Comparison of ENCODE assay signal across 1 cellular context in genomic region chr15:87649175-87649574, GRCh38.
TF ChIP-seq lines count a peak whose summit lies in the region.

No MANE protein-coding gene starts in this region.

TF ChIP-seq in SK-N-SH, 30 proteins besides CTCF, POLR2A, EP300 and RAD21 (continued from another document):
- no peak for TF ChIP-seq NRF1 (IDR thresholded peaks at IDR 0.05; ENCODE audit: low read depth, low read length)
- no peak for TF ChIP-seq CHD2 (IDR thresholded peaks at IDR 0.05; ENCODE audit: low read length, partially characterized antibody)
- no peak for TF ChIP-seq RXRA (IDR thresholded peaks at IDR 0.05; ENCODE audit: borderline replicate concordance, low read depth)
- no peak for TF ChIP-seq IRF3 (IDR thresholded peaks at IDR 0.05; ENCODE audit: low read depth, low read length)
- no peak for TF ChIP-seq ELF1 (IDR thresholded peaks at IDR 0.05)
- TF ChIP-seq YY1 (IDR thresholded peaks at IDR 0.05; ENCODE audit: low read depth), result no peak
